ENCODE assay signal across 8 cellular contexts in genomic region chr6:45423111-45423900, GRCh38. TPM values are rescaled to one million over a fixed set of nuclear protein-coding genes. Genes with fewer than 3 reads are reported as not detected.
DNase-seq lines count a peak whose midpoint lies in the region; TF ChIP-seq lines count a peak whose summit lies in the region.

No MANE protein-coding gene starts in this region.

- H3K9ac ChIP-seq in BLaER1 (no peak overlapping the region), skeletal muscle tissue (ENCODE audit: low read depth in 1 of 3, low read length in 3 of 3) (peak overlapping the region; percentile 54 to 61 (median 59))

- H3K4me3 ChIP-seq in BLaER1, result peak overlapping the region; percentile 66
- peak overlapping the region; percentile 59 to 71 for H3K4me3 ChIP-seq in ascending aorta
- H3K4me3 ChIP-seq in iPS-11a (ENCODE audit: low read depth, low read length), result peak overlapping the region; percentile 67
- peak overlapping the region; percentile 70 to 77 (median 72) for H3K4me3 ChIP-seq in skeletal muscle tissue (ENCODE audit: low read length in 3 of 3)
- no peak overlapping the region; the same call in 1 of the 2 replicates for H3K4me3 ChIP-seq in WERI-Rb-1 (ENCODE audit: low read depth, low read length)

- DNase-seq in LHCN-M2 (ENCODE audit: low read depth) (peak; percentile 51), ascending aorta (ENCODE audit: low spot score in 2 of 2) (no peak), DMS153 treated with DMSO at 0.1 percent for 48 hours (lab: John Stamatoyannopoulos, UW; ENCODE audit: unreplicated experiment) (no peak), WERI-Rb-1 (no peak), midbrain (lab: John Stamatoyannopoulos, UW) (no peak)

- peaks cover 61% of the 10 kb centered on the region for H4K20me1 ChIP-seq in BLaER1

- H3K36me3 ChIP-seq in BLaER1, result no peaks in the 10 kb centered on the region
- no peaks in the 10 kb centered on the region for H3K36me3 ChIP-seq in ascending aorta
- H3K36me3 ChIP-seq in skeletal muscle tissue (ENCODE audit: control insufficient read depth in 3 of 3, insufficient read depth in 3 of 3, low read length in 3 of 3), result no peaks in the 10 kb centered on the region
- no peaks in the 10 kb centered on the region for H3K36me3 ChIP-seq in WERI-Rb-1

- peaks cover 25% of the 10 kb centered on the region for H3K4me1 ChIP-seq in BLaER1
- peaks cover 12 to 28% of the 10 kb centered on the region in 2 donors for H3K4me1 ChIP-seq in ascending aorta
- H3K4me1 ChIP-seq in skeletal muscle tissue (ENCODE audit: control insufficient read depth in 3 of 3, insufficient read depth in 3 of 3, low read length in 3 of 3), result peaks cover 25 to 34% (median 31%) of the 10 kb centered on the region in 3 donors

- intact Hi-C loops in ascending aorta (cut with DNase I), result no loop called here

- H3K27ac ChIP-seq in BLaER1 (no peak overlapping the region), ascending aorta (peak overlapping the region; percentile 16 to 37), skeletal muscle tissue (ENCODE audit: low read depth, low read length) (peak overlapping the region; percentile 65), WERI-Rb-1 (no peak overlapping the region)

- TF ChIP-seq CTCF in ascending aorta (IDR thresholded peaks at IDR 0.05), result no peak
- no peak for TF ChIP-seq CTCF in WERI-Rb-1 (IDR thresholded peaks at IDR 0.05; ENCODE audit: low read depth, low read length)

- H3K4me2 ChIP-seq in BLaER1, result peak overlapping the region; percentile 95

- H3K9me3 ChIP-seq in BLaER1, result no peaks in the 10 kb centered on the region
- no peaks in the 10 kb centered on the region for H3K9me3 ChIP-seq in ascending aorta
- no peaks in the 10 kb centered on the region for H3K9me3 ChIP-seq in skeletal muscle tissue (ENCODE audit: control insufficient read depth in 3 of 3, low read length in 3 of 3)
- peaks cover 2% of the 10 kb centered on the region for H3K9me3 ChIP-seq in WERI-Rb-1 (ENCODE audit: severe bottlenecking)

- H3K27me3 ChIP-seq in BLaER1 (peaks cover 93% of the 10 kb centered on the region), ascending aorta (peaks cover 5% of the 10 kb centered on the region), skeletal muscle tissue (ENCODE audit: control insufficient read depth in 3 of 3, insufficient read depth in 3 of 3, low read length in 3 of 3) (peaks cover 44 to 48% (median 44%) of the 10 kb centered on the region in 3 donors), WERI-Rb-1 (ENCODE audit: insufficient read depth, low read depth, severe bottlenecking) (peaks cover 25% of the 10 kb centered on the region)

RNA-seq across cellular contexts. Expression of gene SUPT3H, which starts 45.6 kb away (rescaled TPM):
- total RNA-seq in LHCN-M2 (2014; rRNA removed) (6.4 and 7.1 TPM in 2 replicates), ascending aorta (not detected), skeletal muscle tissue (9.9 TPM)
- polyA plus RNA-seq in LHCN-M2 (2012), result 6.6 TPM

Comparison
In these comparisons a context has a peak if more than half of its experiments do, and no peak if none do; other contexts are left out.
1. H3K27ac ChIP-seq: peak in ascending aorta (2 of 2) and skeletal muscle tissue (single experiment); none in BLaER1 (single experiment) and WERI-Rb-1 (single experiment).